ENCODE assay signal across 1 cellular context in genomic region chr14:103091041-103091882, GRCh38.
TF ChIP-seq lines count a peak whose summit lies in the region.

No MANE protein-coding gene starts in this region.

TF ChIP-seq in endothelial cell of umbilical vein, 7 proteins besides CTCF, POLR2A, EP300 and RAD21:
- TF ChIP-seq MYC (IDR thresholded peaks at IDR 0.05; ENCODE audit: low read depth, low read length) (no peak), JUN (IDR thresholded peaks at IDR 0.05; ENCODE audit: borderline replicate concordance, insufficient read depth, insufficient read length, low read depth) (no peak), GATA2 (IDR thresholded peaks at IDR 0.05; ENCODE audit: insufficient read depth, insufficient read length, low read depth, low read length) (no peak), FOS (IDR thresholded peaks at IDR 0.05; ENCODE audit: borderline replicate concordance, insufficient read depth, low read length) (no peak)
- TF ChIP-seq, protein P1, sequence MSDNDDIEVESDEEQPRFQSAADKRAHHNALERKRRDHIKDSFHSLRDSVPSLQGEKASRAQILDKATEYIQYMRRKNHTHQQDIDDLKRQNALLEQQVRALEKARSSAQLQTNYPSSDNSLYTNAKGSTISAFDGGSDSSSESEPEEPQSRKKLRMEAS (IDR thresholded peaks at IDR 0.05; ENCODE audit: insufficient read depth, insufficient read length): peak; percentile 18
